Comparison of ENCODE assay signal across 13 cellular contexts in genomic region chr15:75785771-75786563, GRCh38. TPM values are rescaled to one million over a fixed set of nuclear protein-coding genes. Genes with fewer than 3 reads are reported as not detected.
DNase-seq lines count a peak whose midpoint lies in the region; ATAC-seq, FAIRE-seq and TF ChIP-seq lines count a peak whose summit lies in the region.
"Had no signal": no experiment of that assay in that cellular context is flagged by ENCODE, and none has a peak within 500 bp of the region (broad histone marks: within the 10 kb centered on the region; RNA-seq: fewer than 3 reads in every experiment).

No MANE protein-coding gene starts in this region.

- H3K4me3 Mint-ChIP-seq in neural crest cell, result peak overlapping the region; percentile 6
- H3K4me3 Mint-ChIP-seq in stimulated activated memory B cell treated with anti-CD40 and anti-IgM and Interleukin-4, amounts not matched to agents 10 μg/mL and 1 μg/mL and 100 μg/mL, for 72 hours, result no peak overlapping the region
- H3K4me3 Mint-ChIP-seq: central memory CD8-positive, alpha-beta T cell had no signal

- FAIRE-seq in frontal cortex (lab: Jason Lieb, UNC) (no peak), RCC 7860 (lab: Jason Lieb, UNC) (no peak)

- DNase-seq in NCI-H2171 (lab: John Stamatoyannopoulos, UW), result peak; percentile 58
- DNase-seq in cerebellum (ENCODE audit: low spot score), result peak; percentile 48
- peak; percentile 50 for DNase-seq in neural crest cell (ENCODE audit: low read depth, low spot score)
- DNase-seq in frontal cortex (ENCODE audit: low spot score in 2 of 2), result no peak
- DNase-seq in RCC 7860 (ENCODE audit: low spot score), result no peak
- DNase-seq: DMS79, heart right ventricle, NCI-H1417 treated with DMSO at 0.1 percent for 48 hours, SW 1271 had no signal

- H3K27ac Mint-ChIP-seq in neural crest cell (ENCODE audit: unreplicated experiment), result no peak overlapping the region
- no peak overlapping the region for H3K27ac Mint-ChIP-seq in stimulated activated memory B cell treated with anti-CD40 and anti-IgM and Interleukin-4, amounts not matched to agents 10 μg/mL and 1 μg/mL and 100 μg/mL, for 72 hours

- peaks cover 5% of the 10 kb centered on the region for H3K4me1 Mint-ChIP-seq in neural crest cell
- no peaks in the 10 kb centered on the region for H3K4me1 Mint-ChIP-seq in stimulated activated memory B cell treated with anti-CD40 and anti-IgM and Interleukin-4, amounts not matched to agents 10 μg/mL and 1 μg/mL and 100 μg/mL, for 72 hours
- H3K4me1 Mint-ChIP-seq: central memory CD8-positive, alpha-beta T cell had no signal

- H3K27me3 Mint-ChIP-seq in neural crest cell (ENCODE audit: low read depth), result peaks cover 32% of the 10 kb centered on the region
- peaks cover 45% of the 10 kb centered on the region for H3K27me3 Mint-ChIP-seq in stimulated activated memory B cell treated with anti-CD40 and anti-IgM and Interleukin-4, amounts not matched to agents 10 μg/mL and 1 μg/mL and 100 μg/mL, for 72 hours

- ATAC-seq in HG03460 (IDR thresholded peaks at IDR 0.05; ENCODE audit: unreplicated experiment), result no peak
- ATAC-seq in stimulated activated memory B cell treated with anti-CD40 and anti-IgM and Interleukin-4, amounts not matched to agents 10 μg/mL and 1 μg/mL and 100 μg/mL, for 72 hours, result no peak
- ATAC-seq: heart right ventricle had no signal

- no peaks in the 10 kb centered on the region for H3K9me3 Mint-ChIP-seq in neural crest cell
- H3K9me3 Mint-ChIP-seq in stimulated activated memory B cell treated with anti-CD40 and anti-IgM and Interleukin-4, amounts not matched to agents 10 μg/mL and 1 μg/mL and 100 μg/mL, for 72 hours, result no peaks in the 10 kb centered on the region
- H3K9me3 Mint-ChIP-seq: central memory CD8-positive, alpha-beta T cell had no signal

- H3K36me3 Mint-ChIP-seq in neural crest cell (ENCODE audit: low read depth), result no peaks in the 10 kb centered on the region
- no peaks in the 10 kb centered on the region for H3K36me3 Mint-ChIP-seq in stimulated activated memory B cell treated with anti-CD40 and anti-IgM and Interleukin-4, amounts not matched to agents 10 μg/mL and 1 μg/mL and 100 μg/mL, for 72 hours

- 0 out of 3 replicates have a peak, but pooled peaks have one; percentile 13 for TF ChIP-seq CTCF in GM12872 (IDR thresholded peaks at IDR 0.05; ENCODE audit: insufficient read depth, low read depth, low read length)
- TF ChIP-seq CTCF in neural crest cell (conservative IDR thresholded peaks at IDR 0.05), result peak; percentile 36

RNA-seq across cellular contexts. Expression of gene UBE2Q2, which starts 57.3 kb away (rescaled TPM):
- total RNA-seq in cerebellum (54.3 TPM), neural crest cell (28.7 and 30.0 TPM in 2 replicates), frontal cortex (79.9 TPM)

Comparison
In these comparisons a context has a peak if more than half of its experiments do, and no peak if none do; other contexts are left out.
1. DNase-seq: peak in NCI-H2171 (single experiment), cerebellum (single experiment) and neural crest cell (single experiment); none in frontal cortex (0 of 2) and RCC 7860 (single experiment).